6 cellular contexts compared by ENCODE assay signal in the genomic region with DNA sequence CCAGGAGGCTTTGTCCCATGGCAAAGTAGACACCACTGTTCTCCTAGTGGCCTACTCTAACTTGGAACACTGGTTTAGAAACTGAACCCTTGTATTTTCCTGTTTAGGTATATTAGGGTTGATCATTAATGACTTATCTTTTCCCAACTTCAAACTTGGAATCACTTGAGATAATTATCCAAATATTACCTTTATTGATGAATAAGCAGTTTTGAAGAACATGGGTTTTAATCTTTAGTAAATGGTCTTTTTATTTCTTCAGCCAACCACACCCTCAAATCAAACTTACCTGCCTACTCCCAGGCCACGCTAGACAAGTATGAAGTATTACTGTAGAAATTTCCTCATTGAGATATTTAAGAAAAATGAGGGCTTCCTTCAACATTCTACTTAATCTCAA.
"Had no signal": no experiment of that assay in that cellular context is flagged by ENCODE, and none has a peak within 500 bp of the region (broad histone marks: within the 10 kb centered on the region; RNA-seq: fewer than 3 reads in every experiment).

No MANE protein-coding gene starts in this region.

- FAIRE-seq: H1, HTR-8/SVneo had no signal

- H3K4me3 ChIP-seq: GM23338 had no signal

- H3K9me3 Mint-ChIP-seq: GM23338, H9 had no signal

- DNase-seq: H9, HCEC 1CT, KBM-7 had no signal

- H2AFZ ChIP-seq: GM23338 had no signal

- ATAC-seq: GM23338 had no signal

- H3K4me3 Mint-ChIP-seq: GM23338, H9 had no signal

- H3K4me2 ChIP-seq: GM23338 had no signal

- H3K27ac Mint-ChIP-seq: GM23338, H9 had no signal
